ENCODE assay signal across 8 cellular contexts in genomic region chr6:31158863-31159855, GRCh38. TPM values are rescaled to one million over a fixed set of nuclear protein-coding genes. Genes with fewer than 3 reads are reported as not detected.
DNase-seq lines count a peak whose midpoint lies in the region; ATAC-seq and TF ChIP-seq lines count a peak whose summit lies in the region.

No MANE protein-coding gene starts in this region.

- H3K9ac ChIP-seq in iPS-15b (ENCODE audit: low read depth, low read length) = peak overlapping the region; percentile 1

- intact Hi-C loops in Right ventricle myocardium inferior (cut with DNase I) = loop anchor here (5.0 kb wide), 1 partner anchor 33 kb away; no protein-coding TSS in a partner anchor
- intact Hi-C loops in activated T-helper 2 cell treated with anti-CD3 and anti-CD28 coated beads, Interferon-gamma antibody, Interleukin-2, Interleukin-4, amounts not matched to agents 10 μg/mL and 5 μg/mL and 100 μg/mL, durations not matched to agents 14 hours and 24 hours and 36 hours (cut with micrococcal nuclease) = loop anchor here (1.0 to 2.0 kb wide), 3 partner anchors 22 to 113 kb away; partner anchors contain the start of gene HLA-C

- H3K36me3 Mint-ChIP-seq in activated T-helper 2 cell treated with anti-CD3 and anti-CD28 coated beads, Interferon-gamma antibody, Interleukin-2, Interleukin-4, amounts not matched to agents 10 μg/mL and 5 μg/mL and 100 μg/mL, durations not matched to agents 14 hours and 24 hours and 36 hours (ENCODE audit: low read depth) = peaks cover 73% of the 10 kb centered on the region
- H3K36me3 Mint-ChIP-seq in stimulated activated effector memory CD8-positive, alpha-beta T cell treated with anti-CD3 and anti-CD28 coated beads, Interleukin-12 subunit alpha, Interleukin-12 subunit beta, amount 100 ng/mL, for 72 hours = peaks cover 68% of the 10 kb centered on the region

- no peak for DNase-seq in right atrium auricular region (ENCODE audit: low spot score)
- no peak for DNase-seq in Right ventricle myocardium inferior (ENCODE audit: missing footprints)
- DNase-seq in LNCaP clone FGC (ENCODE audit: low read depth) = no peak
- peak; percentile 28 for DNase-seq in activated T-helper 2 cell treated with anti-CD3 and anti-CD28 coated beads, Interferon-gamma antibody, Interleukin-2, Interleukin-4, amounts not matched to agents 10 μg/mL and 5 μg/mL and 100 μg/mL, durations not matched to agents 14 hours and 24 hours and 36 hours (ENCODE audit: low spot score)
- DNase-seq in stimulated activated effector memory CD8-positive, alpha-beta T cell treated with anti-CD3 and anti-CD28 coated beads, Interleukin-12 subunit alpha, Interleukin-12 subunit beta, amount 100 ng/mL, for 72 hours (ENCODE audit: low spot score in 2 of 2) = peak in 1 of 2 donors; percentile 60
- DNase-seq in HuH-7.5 (ENCODE audit: low spot score) = no peak

- ATAC-seq in Right ventricle myocardium inferior = no peak
- ATAC-seq in stimulated activated effector memory CD8-positive, alpha-beta T cell treated with anti-CD3 and anti-CD28 coated beads, Interleukin-12 subunit alpha, Interleukin-12 subunit beta, amount 100 ng/mL, for 72 hours = peak; percentile 38
- ATAC-seq in HG03442 (IDR thresholded peaks at IDR 0.05; ENCODE audit: unreplicated experiment) = no peak

- peaks cover 5% of the 10 kb centered on the region for H3K36me3 ChIP-seq in right atrium auricular region
- peaks cover 29% of the 10 kb centered on the region for H3K36me3 ChIP-seq in iPS-15b (ENCODE audit: control insufficient read depth, insufficient read depth, low read length)

- H3K27ac ChIP-seq in right atrium auricular region = peak overlapping the region in 1 of 2 donors; percentile 51

- H3K9me3 ChIP-seq in right atrium auricular region (no peaks in the 10 kb centered on the region), iPS-15b (ENCODE audit: control insufficient read depth, insufficient read depth, low read length) (no peaks in the 10 kb centered on the region)

- H3K4me1 ChIP-seq in right atrium auricular region (peaks cover 0 to 20% of the 10 kb centered on the region in 2 donors), iPS-15b (ENCODE audit: control insufficient read depth, insufficient read depth, low read length) (peaks cover 4% of the 10 kb centered on the region)

- peak overlapping the region; percentile 87 for H3K27ac Mint-ChIP-seq in activated T-helper 2 cell treated with anti-CD3 and anti-CD28 coated beads, Interferon-gamma antibody, Interleukin-2, Interleukin-4, amounts not matched to agents 10 μg/mL and 5 μg/mL and 100 μg/mL, durations not matched to agents 14 hours and 24 hours and 36 hours
- H3K27ac Mint-ChIP-seq in stimulated activated effector memory CD8-positive, alpha-beta T cell treated with anti-CD3 and anti-CD28 coated beads, Interleukin-12 subunit alpha, Interleukin-12 subunit beta, amount 100 ng/mL, for 72 hours = peak overlapping the region; percentile 96

- no peak for TF ChIP-seq CTCF in right atrium auricular region (IDR thresholded peaks at IDR 0.05)
- TF ChIP-seq CTCF in LNCaP clone FGC (IDR thresholded peaks at IDR 0.05; ENCODE audit: control insufficient read depth, extremely low read depth, insufficient read depth) = no peak

- no peaks in the 10 kb centered on the region for H3K27me3 ChIP-seq in right atrium auricular region
- H3K27me3 ChIP-seq in iPS-15b (ENCODE audit: control insufficient read depth, insufficient read depth, low read length) = no peaks in the 10 kb centered on the region

- H3K9me3 Mint-ChIP-seq in activated T-helper 2 cell treated with anti-CD3 and anti-CD28 coated beads, Interferon-gamma antibody, Interleukin-2, Interleukin-4, amounts not matched to agents 10 μg/mL and 5 μg/mL and 100 μg/mL, durations not matched to agents 14 hours and 24 hours and 36 hours = no peaks in the 10 kb centered on the region
- no peaks in the 10 kb centered on the region for H3K9me3 Mint-ChIP-seq in stimulated activated effector memory CD8-positive, alpha-beta T cell treated with anti-CD3 and anti-CD28 coated beads, Interleukin-12 subunit alpha, Interleukin-12 subunit beta, amount 100 ng/mL, for 72 hours

- H3K4me1 Mint-ChIP-seq in activated T-helper 2 cell treated with anti-CD3 and anti-CD28 coated beads, Interferon-gamma antibody, Interleukin-2, Interleukin-4, amounts not matched to agents 10 μg/mL and 5 μg/mL and 100 μg/mL, durations not matched to agents 14 hours and 24 hours and 36 hours (ENCODE audit: low read depth) = peaks cover 34% of the 10 kb centered on the region
- peaks cover 49% of the 10 kb centered on the region for H3K4me1 Mint-ChIP-seq in stimulated activated effector memory CD8-positive, alpha-beta T cell treated with anti-CD3 and anti-CD28 coated beads, Interleukin-12 subunit alpha, Interleukin-12 subunit beta, amount 100 ng/mL, for 72 hours

- H3K4me3 ChIP-seq in right atrium auricular region (peak overlapping the region; percentile 52 to 72), LNCaP clone FGC (ENCODE audit: low read depth, low read length) (peak overlapping the region; percentile 88), iPS-15b (ENCODE audit: low read depth, low read length) (peak overlapping the region; percentile 94)

- H3K27me3 Mint-ChIP-seq in activated T-helper 2 cell treated with anti-CD3 and anti-CD28 coated beads, Interferon-gamma antibody, Interleukin-2, Interleukin-4, amounts not matched to agents 10 μg/mL and 5 μg/mL and 100 μg/mL, durations not matched to agents 14 hours and 24 hours and 36 hours (ENCODE audit: low read depth) = no peaks in the 10 kb centered on the region

- peak overlapping the region; percentile 92 for H3K4me3 Mint-ChIP-seq in activated T-helper 2 cell treated with anti-CD3 and anti-CD28 coated beads, Interferon-gamma antibody, Interleukin-2, Interleukin-4, amounts not matched to agents 10 μg/mL and 5 μg/mL and 100 μg/mL, durations not matched to agents 14 hours and 24 hours and 36 hours (ENCODE audit: low read depth)
- H3K4me3 Mint-ChIP-seq in stimulated activated effector memory CD8-positive, alpha-beta T cell treated with anti-CD3 and anti-CD28 coated beads, Interleukin-12 subunit alpha, Interleukin-12 subunit beta, amount 100 ng/mL, for 72 hours = peak overlapping the region; percentile 96

RNA-seq across cellular contexts. Expression of gene TCF19, which starts 0.8 kb away (rescaled TPM):
- total RNA-seq in right atrium auricular region (1 to 10 TPM; 1.5 to 1.6 TPM), Right ventricle myocardium inferior (5.2 TPM)
- total RNA-seq in activated T-helper 2 cell treated with anti-CD3 and anti-CD28 coated beads, Interferon-gamma antibody, Interleukin-2, Interleukin-4, amounts not matched to agents 10 μg/mL and 5 μg/mL and 100 μg/mL, durations not matched to agents 14 hours and 24 hours and 36 hours = 81.5 and 82.0 TPM in 2 replicates

RNA-seq across cellular contexts. Expression of gene CCHCR1, which starts 1.6 kb away (rescaled TPM):
- total RNA-seq in right atrium auricular region (1 to 10 TPM; 7.6 to 9.1 TPM), Right ventricle myocardium inferior (12.3 TPM)
- total RNA-seq in activated T-helper 2 cell treated with anti-CD3 and anti-CD28 coated beads, Interferon-gamma antibody, Interleukin-2, Interleukin-4, amounts not matched to agents 10 μg/mL and 5 μg/mL and 100 μg/mL, durations not matched to agents 14 hours and 24 hours and 36 hours = 50.5 and 53.1 TPM in 2 replicates

RNA-seq across cellular contexts. Expression of gene POU5F1, which starts 11.3 kb away (rescaled TPM):
- not detected for total RNA-seq in right atrium auricular region
- total RNA-seq in Right ventricle myocardium inferior = 0.51 TPM
- not detected in 2 replicates for total RNA-seq in activated T-helper 2 cell treated with anti-CD3 and anti-CD28 coated beads, Interferon-gamma antibody, Interleukin-2, Interleukin-4, amounts not matched to agents 10 μg/mL and 5 μg/mL and 100 μg/mL, durations not matched to agents 14 hours and 24 hours and 36 hours

RNA-seq across cellular contexts. Expression of gene PSORS1C2, which starts 20.3 kb away (rescaled TPM):
- not detected for total RNA-seq in right atrium auricular region
- total RNA-seq in Right ventricle myocardium inferior = not detected
- not detected in 2 replicates for total RNA-seq in activated T-helper 2 cell treated with anti-CD3 and anti-CD28 coated beads, Interferon-gamma antibody, Interleukin-2, Interleukin-4, amounts not matched to agents 10 μg/mL and 5 μg/mL and 100 μg/mL, durations not matched to agents 14 hours and 24 hours and 36 hours

RNA-seq across cellular contexts. Expression of gene CDSN, which starts 38.9 kb away (rescaled TPM):
- total RNA-seq in right atrium auricular region = not detected
- total RNA-seq in Right ventricle myocardium inferior = not detected
- not detected in 2 replicates for total RNA-seq in activated T-helper 2 cell treated with anti-CD3 and anti-CD28 coated beads, Interferon-gamma antibody, Interleukin-2, Interleukin-4, amounts not matched to agents 10 μg/mL and 5 μg/mL and 100 μg/mL, durations not matched to agents 14 hours and 24 hours and 36 hours

Comparison
In these comparisons a context has a peak if more than half of its experiments do, and no peak if none do; other contexts are left out.
1. RNA of gene TCF19, which starts 0.8 kb away (total RNA-seq): 81.5 to 82.0 TPM in activated T-helper 2 cell treated with anti-CD3 and anti-CD28 coated beads, Interferon-gamma antibody, Interleukin-2, Interleukin-4, amounts not matched to agents 10 μg/mL and 5 μg/mL and 100 μg/mL, durations not matched to agents 14 hours and 24 hours and 36 hours; 5.2 TPM in Right ventricle myocardium inferior (single experiment) and 1.5 to 1.6 TPM in right atrium auricular region; every median in the first group is over 10 times any median in the second.
2. Peak in every context shown above with its lines, with median percentiles within 50 percentile points of each other: H3K4me3 ChIP-seq.